In the genomic region with DNA sequence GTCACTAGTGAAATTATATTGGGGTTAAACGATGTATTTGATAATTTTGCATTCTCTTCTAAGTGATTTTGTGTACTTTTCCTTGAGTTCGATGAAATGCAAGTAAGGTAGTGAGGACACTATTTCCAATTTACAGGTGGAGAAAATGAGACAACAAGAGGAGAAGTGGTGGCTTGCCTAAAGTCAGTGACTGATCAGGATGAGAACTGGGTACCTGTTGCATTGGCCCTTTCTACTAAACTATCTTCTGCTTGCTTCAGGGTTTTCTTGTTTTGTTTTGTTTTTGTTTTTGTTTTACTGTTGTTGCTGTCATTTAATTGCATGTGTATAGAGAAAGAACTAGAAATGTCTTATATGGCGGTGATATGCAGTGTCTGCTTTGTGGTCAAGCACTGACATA, we compare ENCODE assay signal across 18 cellular contexts. TPM values are rescaled to one million over a fixed set of nuclear protein-coding genes. Genes with fewer than 3 reads are reported as not detected.
DNase-seq lines count a peak whose midpoint lies in the region; ATAC-seq and TF ChIP-seq lines count a peak whose summit lies in the region.
"Had no signal": no experiment of that assay in that cellular context is flagged by ENCODE, and none has a peak within 500 bp of the region (broad histone marks: within the 10 kb centered on the region; RNA-seq: fewer than 3 reads in every experiment).

No MANE protein-coding gene starts in this region.

- H3K4me1 Mint-ChIP-seq in activated CD8-positive, alpha-beta memory T cell treated with anti-CD3 and anti-CD28 coated beads, Interleukin-2, amount 10 ng/mL, durations not matched to agents 7 days and 5 days, result peaks cover 7% of the 10 kb centered on the region
- H3K4me1 Mint-ChIP-seq in neural progenitor cell, result no peaks in the 10 kb centered on the region

- ATAC-seq in activated CD8-positive, alpha-beta memory T cell treated with anti-CD3 and anti-CD28 coated beads, Interleukin-2, amount 10 ng/mL, durations not matched to agents 7 days and 5 days, result no peak
- ATAC-seq: CD8-positive, alpha-beta T cell had no signal

- no peaks in the 10 kb centered on the region for H3K4me1 ChIP-seq in HEK293 (ENCODE audit: control insufficient read depth, insufficient read depth, low read length)
- H3K4me1 ChIP-seq in neural progenitor cell, result no peaks in the 10 kb centered on the region
- H3K4me1 ChIP-seq in HAP-1, result no peaks in the 10 kb centered on the region
- H3K4me1 ChIP-seq: BE2C, Caco-2 had no signal

- H3K36me3 ChIP-seq in HEK293 (ENCODE audit: control insufficient read depth in 2 of 2, insufficient read depth in 1 of 2, low read length in 2 of 2) (no peaks in the 10 kb centered on the region), neural progenitor cell (no peaks in the 10 kb centered on the region), HAP-1 (replicated peaks) (no peaks in the 10 kb centered on the region)
- H3K36me3 ChIP-seq: BE2C had no signal

- H3K27ac ChIP-seq in HEK293 (ENCODE audit: extremely low read depth, low read depth, low read length) (no peak overlapping the region), neural progenitor cell (no peak overlapping the region)
- H3K27ac ChIP-seq: 22Rv1, C4-2B, GM23248 had no signal

- in situ Hi-C loops in HAP-1 (cut with MboI; ENCODE audit: low sequenced_read_pairs), result no loop called here

- H3K9me3 ChIP-seq in HEK293 (ENCODE audit: control insufficient read depth, insufficient read depth, low read depth, low read length) (no peaks in the 10 kb centered on the region), neural progenitor cell (ENCODE audit: low read depth) (no peaks in the 10 kb centered on the region), HAP-1 (no peaks in the 10 kb centered on the region)
- H3K9me3 ChIP-seq: BE2C, Caco-2 had no signal

- no peaks in the 10 kb centered on the region for H4K20me1 ChIP-seq in neural progenitor cell (ENCODE audit: low read depth)

- H3F3A ChIP-seq in neural progenitor cell (ENCODE audit: low read depth), result no peaks in the 10 kb centered on the region

- no peak overlapping the region for H3K4me3 Mint-ChIP-seq in activated CD8-positive, alpha-beta memory T cell treated with anti-CD3 and anti-CD28 coated beads, Interleukin-2, amount 10 ng/mL, durations not matched to agents 7 days and 5 days
- H3K4me3 Mint-ChIP-seq in neural progenitor cell, result no peak overlapping the region
- H3K4me3 Mint-ChIP-seq: CD4-positive, CD25-positive, alpha-beta regulatory T cell; CD8-positive, alpha-beta T cell; H9 had no signal

- H3K9ac ChIP-seq in neural progenitor cell, result no peak overlapping the region
- H3K9ac ChIP-seq: GM23248 had no signal

- H3K36me3 Mint-ChIP-seq in activated CD8-positive, alpha-beta memory T cell treated with anti-CD3 and anti-CD28 coated beads, Interleukin-2, amount 10 ng/mL, durations not matched to agents 7 days and 5 days, result no peaks in the 10 kb centered on the region
- H3K36me3 Mint-ChIP-seq in neural progenitor cell, result no peaks in the 10 kb centered on the region
- H3K36me3 Mint-ChIP-seq: CD4-positive, CD25-positive, alpha-beta regulatory T cell; CD8-positive, alpha-beta T cell had no signal

- CTCF ChIA-PET in activated CD8-positive, alpha-beta memory T cell treated with anti-CD3 and anti-CD28 coated beads, Interleukin-2, amount 10 ng/mL, durations not matched to agents 7 days and 5 days (lab: Charles Lee), result no interaction called here
- CTCF ChIA-PET in HEK293 (lab: Yijun Ruan, JAX), result no interaction called here

- DNase-seq in activated CD8-positive, alpha-beta memory T cell treated with anti-CD3 and anti-CD28 coated beads, Interleukin-2, amount 10 ng/mL, durations not matched to agents 7 days and 5 days, result no peak
- DNase-seq in activated CD8-positive, alpha-beta memory T cell treated with anti-CD3 and anti-CD28 coated beads, Interleukin-2, amount 50 U/mL, for 4 hours, result no peak
- DNase-seq in neural progenitor cell (ENCODE audit: low spot score) (no peak), HAP-1 (ENCODE audit: low spot score in 2 of 2) (no peak), germinal center (ENCODE audit: low spot score) (no peak)
- DNase-seq: ACHN; AML-193; BE2C; Caco-2; CD4-positive, CD25-positive, alpha-beta regulatory T cell; CD8-positive, alpha-beta T cell; DMS153; DND-41; GM23248; H9 had no signal

- H2AFZ ChIP-seq in neural progenitor cell (replicated peaks), result peak overlapping the region; percentile 44
- H2AFZ ChIP-seq: GM23248 had no signal

- peak overlapping the region; percentile 47 for H3K27ac Mint-ChIP-seq in activated CD8-positive, alpha-beta memory T cell treated with anti-CD3 and anti-CD28 coated beads, Interleukin-2, amount 10 ng/mL, durations not matched to agents 7 days and 5 days
- H3K27ac Mint-ChIP-seq in neural progenitor cell, result no peak overlapping the region
- H3K27ac Mint-ChIP-seq: CD8-positive, alpha-beta T cell; H9 had no signal

- H3K27me3 ChIP-seq in neural progenitor cell (no peaks in the 10 kb centered on the region), HAP-1 (ENCODE audit: low read depth) (0 out of 2 replicates have a peak, but pooled peaks cover 4% of the 10 kb centered on the region)
- H3K27me3 ChIP-seq: BE2C had no signal

- H3K4me2 ChIP-seq in neural progenitor cell, result no peak overlapping the region

- H3K9me3 Mint-ChIP-seq in activated CD8-positive, alpha-beta memory T cell treated with anti-CD3 and anti-CD28 coated beads, Interleukin-2, amount 10 ng/mL, durations not matched to agents 7 days and 5 days (ENCODE audit: low read depth), result no peaks in the 10 kb centered on the region
- no peaks in the 10 kb centered on the region for H3K9me3 Mint-ChIP-seq in neural progenitor cell
- H3K9me3 Mint-ChIP-seq: CD8-positive, alpha-beta T cell; H9 had no signal

- H3K4me3 ChIP-seq in HEK293 (ENCODE audit: low read depth, low read length) (no peak overlapping the region), neural progenitor cell (no peak overlapping the region), HAP-1 (no peak overlapping the region)
- H3K4me3 ChIP-seq: GM23248 had no signal

- peaks cover 15% of the 10 kb centered on the region for H3K27me3 Mint-ChIP-seq in activated CD8-positive, alpha-beta memory T cell treated with anti-CD3 and anti-CD28 coated beads, Interleukin-2, amount 10 ng/mL, durations not matched to agents 7 days and 5 days
- no peaks in the 10 kb centered on the region for H3K27me3 Mint-ChIP-seq in neural progenitor cell (ENCODE audit: insufficient read depth, low read depth)

- H3K79me2 ChIP-seq in neural progenitor cell (ENCODE audit: low read depth), result no peaks in the 10 kb centered on the region

- POLR2A ChIA-PET in HEK293 (lab: Yijun Ruan, JAX), result no interaction called here

- no peak for TF ChIP-seq CTCF in HEK293 (tag by site-specific recombination; IDR thresholded peaks at IDR 0.05)
- TF ChIP-seq CTCF in neural progenitor cell (IDR thresholded peaks at IDR 0.05), result no peak

TF ChIP-seq in HEK293, 187 proteins besides CTCF, POLR2A, EP300 and RAD21:
- TF ChIP-seq, protein P1, sequence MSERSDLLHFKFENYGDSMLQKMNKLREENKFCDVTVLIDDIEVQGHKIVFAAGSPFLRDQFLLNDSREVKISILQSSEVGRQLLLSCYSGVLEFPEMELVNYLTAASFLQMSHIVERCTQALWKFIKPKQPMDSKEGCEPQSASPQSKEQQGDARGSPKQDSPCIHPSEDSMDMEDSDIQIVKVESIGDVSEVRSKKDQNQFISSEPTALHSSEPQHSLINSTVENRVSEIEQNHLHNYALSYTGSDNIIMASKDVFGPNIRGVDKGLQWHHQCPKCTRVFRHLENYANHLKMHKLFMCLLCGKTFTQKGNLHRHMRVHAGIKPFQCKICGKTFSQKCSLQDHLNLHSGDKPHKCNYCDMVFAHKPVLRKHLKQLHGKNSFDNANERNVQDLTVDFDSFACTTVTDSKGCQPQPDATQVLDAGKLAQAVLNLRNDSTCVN (tag by site-specific recombination; optimal IDR thresholded peaks at IDR 0.05), result no peak
- TF ChIP-seq SCRT1 (tag by site-specific recombination; IDR thresholded peaks at IDR 0.05; ENCODE audit: borderline replicate concordance) (peak; percentile 72; the same call in 1 of the 2 replicates), SCRT2 (tag by site-specific recombination; IDR thresholded peaks at IDR 0.05) (peak; percentile 90), ZNF664 (tag by site-specific recombination; IDR thresholded peaks at IDR 0.05) (no peak), ZSCAN30 (tag by site-specific recombination; IDR thresholded peaks at IDR 0.05) (no peak), ZNF133 (tag by site-specific recombination; IDR thresholded peaks at IDR 0.05) (peak; percentile 58; the same call in 1 of the 2 replicates)
- TF ChIP-seq, protein P2, sequence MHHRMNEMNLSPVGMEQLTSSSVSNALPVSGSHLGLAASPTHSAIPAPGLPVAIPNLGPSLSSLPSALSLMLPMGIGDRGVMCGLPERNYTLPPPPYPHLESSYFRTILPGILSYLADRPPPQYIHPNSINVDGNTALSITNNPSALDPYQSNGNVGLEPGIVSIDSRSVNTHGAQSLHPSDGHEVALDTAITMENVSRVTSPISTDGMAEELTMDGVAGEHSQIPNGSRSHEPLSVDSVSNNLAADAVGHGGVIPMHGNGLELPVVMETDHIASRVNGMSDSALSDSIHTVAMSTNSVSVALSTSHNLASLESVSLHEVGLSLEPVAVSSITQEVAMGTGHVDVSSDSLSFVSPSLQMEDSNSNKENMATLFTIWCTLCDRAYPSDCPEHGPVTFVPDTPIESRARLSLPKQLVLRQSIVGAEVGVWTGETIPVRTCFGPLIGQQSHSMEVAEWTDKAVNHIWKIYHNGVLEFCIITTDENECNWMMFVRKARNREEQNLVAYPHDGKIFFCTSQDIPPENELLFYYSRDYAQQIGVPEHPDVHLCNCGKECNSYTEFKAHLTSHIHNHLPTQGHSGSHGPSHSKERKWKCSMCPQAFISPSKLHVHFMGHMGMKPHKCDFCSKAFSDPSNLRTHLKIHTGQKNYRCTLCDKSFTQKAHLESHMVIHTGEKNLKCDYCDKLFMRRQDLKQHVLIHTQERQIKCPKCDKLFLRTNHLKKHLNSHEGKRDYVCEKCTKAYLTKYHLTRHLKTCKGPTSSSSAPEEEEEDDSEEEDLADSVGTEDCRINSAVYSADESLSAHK (tag by site-specific recombination; IDR thresholded peaks at IDR 0.05), result no peak
TF ChIP-seq in HEK293: peak in this region for 3.

RNA-seq across cellular contexts. Expression of a gene that starts 31.4 kb away (rescaled TPM):
- 10 to 100 TPM; 49.8 to 52.7 TPM for total RNA-seq in activated CD8-positive, alpha-beta memory T cell treated with anti-CD3 and anti-CD28 coated beads, Interleukin-2, amount 10 ng/mL, durations not matched to agents 7 days and 5 days
- 49.5 and 71.3 TPM in 2 replicates for total RNA-seq in neural progenitor cell (ENCODE audit: low replicate concordance)
